Comparison of ENCODE assay signal across 1 cellular context in genomic region chr6:127266892-127267741, GRCh38.
TF ChIP-seq lines count a peak whose summit lies in the region.

No MANE protein-coding gene starts in this region.

TF ChIP-seq in K562, 482 proteins besides CTCF, POLR2A, EP300 and RAD21 (continued from another document and continues in another):
- TF ChIP-seq ZBTB11 (CRISPR knock-in tag; IDR thresholded peaks at IDR 0.05): no peak
- no peak; the same call in 1 of the 2 replicates for TF ChIP-seq NR2C2 (CRISPR knock-in tag; IDR thresholded peaks at IDR 0.05)
- TF ChIP-seq NR2C2 (tag; IDR thresholded peaks at IDR 0.05): peak; percentile 88
- TF ChIP-seq WHSC1 (IDR thresholded peaks at IDR 0.05; ENCODE audit: low read length): no peak
- no peak for TF ChIP-seq MAFK (IDR thresholded peaks at IDR 0.05; ENCODE audit: low read length)
- no peak for TF ChIP-seq CEBPB (tag; IDR thresholded peaks at IDR 0.05)
- no peak for TF ChIP-seq PTRF (tag; IDR thresholded peaks at IDR 0.05)
- peak; percentile 31; the same call in 1 of the 2 replicates for TF ChIP-seq SNIP1 (IDR thresholded peaks at IDR 0.05; ENCODE audit: low read depth)
- no peak; the same call in 1 of the 2 replicates for TF ChIP-seq FOXP4 (CRISPR knock-in tag; IDR thresholded peaks at IDR 0.05; ENCODE audit: borderline replicate concordance)
- TF ChIP-seq NR3C1 (CRISPR knock-in tag; IDR thresholded peaks at IDR 0.05): 0 out of 2 replicates have a peak, but pooled peaks have one; percentile 73
- no peak for TF ChIP-seq STAT5A (IDR thresholded peaks at IDR 0.05; ENCODE audit: borderline replicate concordance, low read length)
- no peak for TF ChIP-seq CSDE1 (IDR thresholded peaks at IDR 0.05)
- no peak for TF ChIP-seq TRIM24 (IDR thresholded peaks at IDR 0.05)
- no peak for TF ChIP-seq CEBPZ (IDR thresholded peaks at IDR 0.05; ENCODE audit: borderline replicate concordance, low read depth, low read length)
- no peak for TF ChIP-seq XRCC3 (IDR thresholded peaks at IDR 0.05)
- TF ChIP-seq PTTG1 (tag; IDR thresholded peaks at IDR 0.05; ENCODE audit: low read depth): no peak
- TF ChIP-seq CTCFL (IDR thresholded peaks at IDR 0.05; ENCODE audit: borderline replicate concordance, insufficient read depth, low read depth, low read length, poor library complexity, severe bottlenecking): no peak
- TF ChIP-seq MYC (IDR thresholded peaks at IDR 0.05; ENCODE audit: low read depth, low read length): no peak
- no peak for TF ChIP-seq MYC (CRISPR knock-in tag; IDR thresholded peaks at IDR 0.05; ENCODE audit: borderline replicate concordance, low read depth)
- TF ChIP-seq SOX6 (IDR thresholded peaks at IDR 0.05): no peak
- TF ChIP-seq SRSF9 (IDR thresholded peaks at IDR 0.05; ENCODE audit: borderline replicate concordance, low read depth, low read length): no peak
- no peak for TF ChIP-seq HNRNPH1 (optimal IDR thresholded peaks at IDR 0.05; ENCODE audit: low read depth, low read length)
- TF ChIP-seq ZNF780A (CRISPR knock-in tag; IDR thresholded peaks at IDR 0.05): no peak
- TF ChIP-seq ETS2 (tag; IDR thresholded peaks at IDR 0.05; ENCODE audit: borderline replicate concordance, poor library complexity, severe bottlenecking): no peak
- no peak; the same call in 1 of the 2 replicates for TF ChIP-seq ILF3 (IDR thresholded peaks at IDR 0.05; ENCODE audit: borderline replicate concordance)
- TF ChIP-seq HOXB6 (CRISPR knock-in tag; IDR thresholded peaks at IDR 0.05; ENCODE audit: borderline replicate concordance): no peak
- TF ChIP-seq MLLT1 (IDR thresholded peaks at IDR 0.05): no peak; a peak in 1 of 4 replicates
- no peak for TF ChIP-seq HLTF (IDR thresholded peaks at IDR 0.05)
- TF ChIP-seq SAFB2 (IDR thresholded peaks at IDR 0.05; ENCODE audit: borderline replicate concordance, low read depth, low read length, severe bottlenecking): no peak
- TF ChIP-seq IRF1 (CRISPR knock-in tag; IDR thresholded peaks at IDR 0.05; ENCODE audit: borderline replicate concordance): no peak
- TF ChIP-seq NR0B1 (IDR thresholded peaks at IDR 0.05; ENCODE audit: partially characterized antibody): no peak
- TF ChIP-seq LEF1 (IDR thresholded peaks at IDR 0.05): no peak
- no peak for TF ChIP-seq TSC22D4 (tag; IDR thresholded peaks at IDR 0.05)
- TF ChIP-seq NCOA1 (IDR thresholded peaks at IDR 0.05; ENCODE audit: low read depth): no peak
- TF ChIP-seq POLR2AphosphoS2 (IDR thresholded peaks at IDR 0.05; ENCODE audit: low read length): no peak
- TF ChIP-seq SMARCA5 (IDR thresholded peaks at IDR 0.05): no peak
- 0 out of 2 replicates have a peak, but pooled peaks have one; percentile 35 for TF ChIP-seq GABPA (tag; conservative IDR thresholded peaks at IDR 0.05; ENCODE audit: low read depth)
- TF ChIP-seq SMC3 (conservative IDR thresholded peaks at IDR 0.05; ENCODE audit: insufficient read depth, low read depth, low read length): no peak
- no peak for TF ChIP-seq NCOA4 (IDR thresholded peaks at IDR 0.05; ENCODE audit: partially characterized antibody)
- TF ChIP-seq ZNF518B (CRISPR knock-in tag; IDR thresholded peaks at IDR 0.05): no peak
- no peak for TF ChIP-seq BCL6 (CRISPR knock-in tag; IDR thresholded peaks at IDR 0.05)
- no peak for TF ChIP-seq HNRNPK (IDR thresholded peaks at IDR 0.05; ENCODE audit: low read depth, low read length, poor library complexity, severe bottlenecking)
